ENCODE assay signal across 1 cellular context in the genomic region with DNA sequence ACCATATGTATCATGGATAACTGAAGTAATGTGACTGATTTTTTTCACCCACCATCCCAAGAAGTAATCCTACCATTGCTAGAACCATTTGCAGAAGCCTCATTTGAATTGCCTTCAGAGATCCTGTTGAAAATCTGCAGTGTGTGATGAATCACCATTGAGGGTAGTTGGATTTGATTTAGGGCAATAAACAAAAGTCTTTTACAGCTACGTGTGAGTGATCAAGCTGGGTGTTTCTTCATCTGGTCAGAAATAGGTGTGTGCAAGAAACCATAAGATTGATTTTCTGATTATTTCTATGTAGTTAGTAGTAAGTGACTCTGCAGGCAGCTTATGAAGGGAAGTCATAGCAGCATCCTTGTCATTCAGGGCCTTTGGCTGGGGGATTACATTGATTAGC.
TF ChIP-seq lines count a peak whose summit lies in the region.

No MANE protein-coding gene starts in this region.

TF ChIP-seq in IMR-90, 13 proteins besides CTCF, POLR2A, EP300 and RAD21 (continued from another document):
- TF ChIP-seq BHLHE40 (IDR thresholded peaks at IDR 0.05; ENCODE audit: low read depth, low read length) (no peak), MAZ (IDR thresholded peaks at IDR 0.05; ENCODE audit: borderline replicate concordance, low read depth, low read length) (no peak)
- TF ChIP-seq, protein P1, sequence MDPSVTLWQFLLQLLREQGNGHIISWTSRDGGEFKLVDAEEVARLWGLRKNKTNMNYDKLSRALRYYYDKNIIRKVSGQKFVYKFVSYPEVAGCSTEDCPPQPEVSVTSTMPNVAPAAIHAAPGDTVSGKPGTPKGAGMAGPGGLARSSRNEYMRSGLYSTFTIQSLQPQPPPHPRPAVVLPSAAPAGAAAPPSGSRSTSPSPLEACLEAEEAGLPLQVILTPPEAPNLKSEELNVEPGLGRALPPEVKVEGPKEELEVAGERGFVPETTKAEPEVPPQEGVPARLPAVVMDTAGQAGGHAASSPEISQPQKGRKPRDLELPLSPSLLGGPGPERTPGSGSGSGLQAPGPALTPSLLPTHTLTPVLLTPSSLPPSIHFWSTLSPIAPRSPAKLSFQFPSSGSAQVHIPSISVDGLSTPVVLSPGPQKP (IDR thresholded peaks at IDR 0.05; ENCODE audit: borderline replicate concordance, low read depth, low read length): no peak
- TF ChIP-seq, protein P2, sequence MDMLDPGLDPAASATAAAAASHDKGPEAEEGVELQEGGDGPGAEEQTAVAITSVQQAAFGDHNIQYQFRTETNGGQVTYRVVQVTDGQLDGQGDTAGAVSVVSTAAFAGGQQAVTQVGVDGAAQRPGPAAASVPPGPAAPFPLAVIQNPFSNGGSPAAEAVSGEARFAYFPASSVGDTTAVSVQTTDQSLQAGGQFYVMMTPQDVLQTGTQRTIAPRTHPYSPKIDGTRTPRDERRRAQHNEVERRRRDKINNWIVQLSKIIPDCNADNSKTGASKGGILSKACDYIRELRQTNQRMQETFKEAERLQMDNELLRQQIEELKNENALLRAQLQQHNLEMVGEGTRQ (IDR thresholded peaks at IDR 0.05; ENCODE audit: low read depth, low read length): no peak
